ENCODE assay signal across 1 cellular context in genomic region chr20:51562334-51563140, GRCh38.
TF ChIP-seq lines count a peak whose summit lies in the region.

No MANE protein-coding gene starts in this region.

TF ChIP-seq in H1, 55 proteins besides CTCF, POLR2A, EP300 and RAD21:
- peak; percentile 86 for TF ChIP-seq MAX (IDR thresholded peaks at IDR 0.05)
- peak; percentile 80; the same call in 1 of the 2 replicates for TF ChIP-seq RBBP5 (IDR thresholded peaks at IDR 0.05; ENCODE audit: borderline replicate concordance, low read depth, low read length)
- peak in 1 of 2 experiments; percentile 48; a peak in 1 of 4 replicates for TF ChIP-seq SIN3A (conservative IDR thresholded peaks at IDR 0.05 in 1 of 2, IDR thresholded peaks at IDR 0.05 in 1 of 2; ENCODE audit: low read depth in 1 of 2, low read length in 2 of 2)
- no peak for TF ChIP-seq YY1 (IDR thresholded peaks at IDR 0.05; ENCODE audit: low read depth, low read length)
- peak; percentile 45 for TF ChIP-seq ASH2L (IDR thresholded peaks at IDR 0.05; ENCODE audit: low read length)
- peak; percentile 81 for TF ChIP-seq E2F6 (IDR thresholded peaks at IDR 0.05)
- TF ChIP-seq KDM1A (IDR thresholded peaks at IDR 0.05; ENCODE audit: borderline replicate concordance, low read length) = peak; percentile 88; the same call in 1 of the 2 replicates
- no peak for TF ChIP-seq ZNF274 (IDR thresholded peaks at IDR 0.05; ENCODE audit: borderline replicate concordance, extremely low read depth, low read length)
- TF ChIP-seq SUZ12 (IDR thresholded peaks at IDR 0.05; ENCODE audit: low read length) = peak; percentile 73; the same call in 1 of the 2 replicates
- peak; percentile 38; the same call in 1 of the 2 replicates for TF ChIP-seq PHF8 (conservative IDR thresholded peaks at IDR 0.05; ENCODE audit: low read depth, low read length)
- TF ChIP-seq NANOG (IDR thresholded peaks at IDR 0.05; ENCODE audit: insufficient read depth, low read depth, low read length, poor library complexity, severe bottlenecking) = no peak
- TF ChIP-seq EZH2 (IDR thresholded peaks at IDR 0.05; ENCODE audit: low read depth, low read length, severe bottlenecking) = peak; percentile 76
- peak; percentile 75 for TF ChIP-seq KDM4A (IDR thresholded peaks at IDR 0.05; ENCODE audit: low read depth, low read length, severe bottlenecking)
- 0 out of 4 replicates have a peak, but pooled peaks of 1 of the 2 experiments have one; percentile 11 for TF ChIP-seq HDAC2 (IDR thresholded peaks at IDR 0.05; ENCODE audit: borderline replicate concordance in 1 of 2, low read depth in 2 of 2, low read length in 2 of 2)
- no peak for TF ChIP-seq FOSL1 (IDR thresholded peaks at IDR 0.05; ENCODE audit: insufficient read depth, low read depth, low read length)
- no peak for TF ChIP-seq RXRA (IDR thresholded peaks at IDR 0.05; ENCODE audit: insufficient read depth, low read depth, low read length)
- TF ChIP-seq TBP (IDR thresholded peaks at IDR 0.05; ENCODE audit: low read depth, low read length) = 0 out of 2 replicates have a peak, but pooled peaks have one; percentile 19
